ENCODE assay signal across 25 cellular contexts in the genomic region with DNA sequence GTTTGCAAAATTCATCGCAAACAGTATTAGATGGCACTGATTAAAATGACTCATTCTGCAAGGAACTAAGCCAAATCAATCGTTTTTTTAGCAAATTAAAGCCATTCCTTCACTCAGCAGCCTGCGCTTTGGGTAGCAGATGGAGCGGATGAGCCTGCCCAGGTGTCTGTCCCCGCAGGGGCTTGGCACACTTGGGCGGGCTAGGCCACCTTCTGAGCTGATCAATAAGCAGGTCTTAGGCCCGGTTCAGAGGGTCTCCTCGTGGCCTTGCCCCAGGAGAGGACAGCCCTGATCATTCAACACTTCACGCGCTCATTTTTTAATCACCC.
"Had no signal": no experiment of that assay in that cellular context is flagged by ENCODE, and none has a peak within 500 bp of the region (broad histone marks: within the 10 kb centered on the region; RNA-seq: fewer than 3 reads in every experiment).

No MANE protein-coding gene starts in this region.

- H3K4me3 ChIP-seq: colonic mucosa, heart left ventricle, lower lobe of right lung, mucosa of descending colon, prostate gland, tibial nerve had no signal

- ATAC-seq: activated naive CD4-positive, alpha-beta T cell treated with anti-CD3 and anti-CD28 coated beads, Interleukin-2, amount 50 U/mL, for 72 hours; activated T-cell treated with anti-CD3 and anti-CD28 coated beads, Interleukin-2, amount 50 U/mL, for 4 hours; activated T-helper 17 cell treated with anti-CD3 and anti-CD28 coated beads, Interleukin-2, amount 50 U/mL, for 72 hours; heart left ventricle; left lobe of liver; lower lobe of right lung; mucosa of descending colon; T-helper 17 cell had no signal

- H3K4me1 ChIP-seq: colonic mucosa, heart left ventricle, lower lobe of right lung, prostate gland had no signal

- FAIRE-seq: bronchial epithelial cell, endometrium had no signal

- H3K36me3 ChIP-seq: colonic mucosa, heart left ventricle, lower lobe of right lung, prostate gland, tibial nerve had no signal

- H3K27ac ChIP-seq: colonic mucosa, heart left ventricle, lower lobe of right lung, prostate gland, tibial nerve had no signal

- DNase-seq: activated CD4-positive, alpha-beta memory T cell treated with anti-CD3 and anti-CD28 coated beads, Interleukin-2, amount 10 ng/mL, durations not matched to agents 7 days and 5 days; activated CD4-positive, alpha-beta T cell treated with anti-CD3 and anti-CD28 coated beads, Interleukin-2, amount 10 ng/mL, durations not matched to agents 24 days and 14 days; activated CD4-positive, CD25-positive, alpha-beta regulatory T cell treated with anti-CD3 and anti-CD28 coated beads, Interleukin-2, amount 50 U/mL, for 72 hours; activated CD8-positive, alpha-beta memory T cell treated with anti-CD3 and anti-CD28 coated beads, Interleukin-2, amount 50 U/mL, for 48 hours; activated naive CD4-positive, alpha-beta T cell; activated T-cell treated with anti-CD3 and anti-CD28 coated beads, Interleukin-2, amount 50 U/mL, for 4 hours; colonic mucosa; effector CD8-positive, alpha-beta T cell; heart left ventricle; hypothalamus; kidney glomerular epithelial cell; lower lobe of right lung; mesenchymal stem cell; mucosa of descending colon; retina; stimulated activated naive CD4-positive, alpha-beta T cell; T-helper 17 cell; T1000 had no signal

- H3K27me3 ChIP-seq: colonic mucosa, heart left ventricle, tibial nerve had no signal

- H3K9me3 ChIP-seq: colonic mucosa, lower lobe of right lung, prostate gland had no signal
